In genomic region chrX:139784788-139785187, GRCh38 we compare ENCODE assay signal across 14 cellular contexts.
DNase-seq lines count a peak whose midpoint lies in the region; ATAC-seq and TF ChIP-seq lines count a peak whose summit lies in the region.
"Had no signal": no experiment of that assay in that cellular context is flagged by ENCODE, and none has a peak within 500 bp of the region (broad histone marks: within the 10 kb centered on the region; RNA-seq: fewer than 3 reads in every experiment).

No MANE protein-coding gene starts in this region.

- no peak overlapping the region for H2AFZ ChIP-seq in SK-N-SH (ENCODE audit: low read depth)

- no peak overlapping the region for H3K4me2 ChIP-seq in SK-N-SH
- H3K4me2 ChIP-seq: KMS-11 had no signal

- H3F3A ChIP-seq in SK-N-SH (replicated peaks; ENCODE audit: insufficient read depth), result no peaks in the 10 kb centered on the region

- no peak for TF ChIP-seq CTCF in SK-N-SH (IDR thresholded peaks at IDR 0.05)
- TF ChIP-seq CTCF in natural killer cell (IDR thresholded peaks at IDR 0.05), result no peak
- TF ChIP-seq CTCF in progenitor cell of endocrine pancreas (IDR thresholded peaks at IDR 0.05; ENCODE audit: unreplicated experiment), result no peak
- no peak for TF ChIP-seq CTCF in suprapubic skin (IDR thresholded peaks at IDR 0.05)

- CTCF ChIA-PET in SK-N-SH (lab: Yijun Ruan, JAX), result no interaction called here

- DNase-seq in SK-N-SH, result no peak
- no peak for DNase-seq in natural killer cell
- DNase-seq in progenitor cell of endocrine pancreas (ENCODE audit: low spot score, unreplicated experiment), result no peak
- DNase-seq in suprapubic skin (ENCODE audit: low spot score in 2 of 2), result no peak
- DNase-seq: EL; hypothalamus; psoas muscle; stimulated activated CD4-positive, alpha-beta T cell treated with anti-CD3 and anti-CD28 coated beads, Interleukin-4, amount 100 ng/mL, for 1 hour; stomach had no signal

- WGBS in SK-N-SH (ENCODE audit: low lambda C conversion rate), result 43% methylated on average over 1 of the region's 1 CpG
- 75% methylated on average over 1 of the region's 1 CpG for WGBS in suprapubic skin

- TF ChIP-seq EP300 in SK-N-SH (IDR thresholded peaks at IDR 0.05; ENCODE audit: borderline replicate concordance in 1 of 2, low read depth in 1 of 2, low read length in 1 of 2), result no peak
- no peak for TF ChIP-seq EP300 in suprapubic skin (IDR thresholded peaks at IDR 0.05)

- no peaks in the 10 kb centered on the region for H3K36me3 Mint-ChIP-seq in natural killer cell
- H3K36me3 Mint-ChIP-seq in progenitor cell of endocrine pancreas (ENCODE audit: insufficient read depth), result peaks cover 26% of the 10 kb centered on the region

- POLR2A ChIA-PET in SK-N-SH (lab: Yijun Ruan, JAX), result no interaction called here

- no peaks in the 10 kb centered on the region for H3K27me3 ChIP-seq in SK-N-SH (ENCODE audit: insufficient read depth)
- H3K27me3 ChIP-seq in suprapubic skin, result no peaks in the 10 kb centered on the region
- H3K27me3 ChIP-seq: stomach had no signal

- peaks cover 0 to 6% of the 10 kb centered on the region in 2 donors for H3K4me1 Mint-ChIP-seq in natural killer cell
- H3K4me1 Mint-ChIP-seq in progenitor cell of endocrine pancreas (ENCODE audit: low read depth), result no peaks in the 10 kb centered on the region

- no peaks in the 10 kb centered on the region for H4K20me1 ChIP-seq in SK-N-SH (ENCODE audit: insufficient read depth)

- H3K27me3 Mint-ChIP-seq in natural killer cell (ENCODE audit: low read depth in 2 of 2), result no peaks in the 10 kb centered on the region
- H3K27me3 Mint-ChIP-seq in progenitor cell of endocrine pancreas, result no peaks in the 10 kb centered on the region

- H3K9me2 ChIP-seq in SK-N-SH, result no peaks in the 10 kb centered on the region

- H3K27ac Mint-ChIP-seq in natural killer cell (peak overlapping the region in 1 of 2 donors; percentile 35), progenitor cell of endocrine pancreas (no peak overlapping the region)

- peaks cover 20 to 24% of the 10 kb centered on the region in 2 experiments for H3K36me3 ChIP-seq in SK-N-SH (replicated peaks in 1 of 2; ENCODE audit: control insufficient read depth in 1 of 2, insufficient read depth in 2 of 2, low read length in 1 of 2)
- peaks cover 10% of the 10 kb centered on the region for H3K36me3 ChIP-seq in suprapubic skin

- H3K9me3 Mint-ChIP-seq in natural killer cell (no peaks in the 10 kb centered on the region), progenitor cell of endocrine pancreas (ENCODE audit: low read depth) (no peaks in the 10 kb centered on the region)

- H3K4me1 ChIP-seq in SK-N-SH (ENCODE audit: control insufficient read depth in 1 of 2, insufficient read depth in 2 of 2, low read depth in 1 of 2, low read length in 1 of 2) (no peaks in the 10 kb centered on the region), suprapubic skin (no peaks in the 10 kb centered on the region)
- H3K4me1 ChIP-seq: psoas muscle, stomach had no signal

- no peak overlapping the region for H3K4me3 ChIP-seq in SK-N-SH (ENCODE audit: low read depth in 2 of 2, low read length in 1 of 2)
- no peak overlapping the region for H3K4me3 ChIP-seq in suprapubic skin
- H3K4me3 ChIP-seq: psoas muscle, stomach had no signal

- H3K9me3 ChIP-seq in SK-N-SH (no peaks in the 10 kb centered on the region), suprapubic skin (no peaks in the 10 kb centered on the region)
- H3K9me3 ChIP-seq: psoas muscle, stomach had no signal

- peak; percentile 97 for ATAC-seq in GM18508 (IDR thresholded peaks at IDR 0.05; ENCODE audit: insufficient read depth, unreplicated experiment)
- peak; percentile 97 for ATAC-seq in GM21367 (IDR thresholded peaks at IDR 0.05; ENCODE audit: unreplicated experiment)
- peak; percentile 73 for ATAC-seq in HG02943 (IDR thresholded peaks at IDR 0.05; ENCODE audit: low read depth, unreplicated experiment)
- peak; percentile 89 for ATAC-seq in HG03558 (IDR thresholded peaks at IDR 0.05; ENCODE audit: extremely low read depth, unreplicated experiment)
- ATAC-seq in natural killer cell, result no peak
- ATAC-seq: psoas muscle had no signal

- TF ChIP-seq RAD21 in SK-N-SH (IDR thresholded peaks at IDR 0.05; ENCODE audit: low read length), result no peak

- H3K27ac ChIP-seq in SK-N-SH (ENCODE audit: low read depth in 2 of 2, low read length in 1 of 2) (no peak overlapping the region), suprapubic skin (no peak overlapping the region)
- H3K27ac ChIP-seq: KMS-11, psoas muscle, stomach had no signal

- no peak overlapping the region for H3K9ac ChIP-seq in SK-N-SH
- H3K9ac ChIP-seq: KMS-11 had no signal

- H3K79me2 ChIP-seq in SK-N-SH (ENCODE audit: insufficient read depth), result no peaks in the 10 kb centered on the region

- H3K4me3 Mint-ChIP-seq in natural killer cell (no peak overlapping the region), progenitor cell of endocrine pancreas (ENCODE audit: low read depth) (no peak overlapping the region)

- intact Hi-C loops in natural killer cell (cut with micrococcal nuclease), result no loop called here

- TF ChIP-seq POLR2A in suprapubic skin (IDR thresholded peaks at IDR 0.05), result no peak

TF ChIP-seq in SK-N-SH, 30 proteins besides CTCF, POLR2A, EP300 and RAD21:
- TF ChIP-seq FOXM1 (IDR thresholded peaks at IDR 0.05; ENCODE audit: low read depth) (no peak), RFX5 (IDR thresholded peaks at IDR 0.05; ENCODE audit: low read length) (no peak), EZH2phosphoT487 (IDR thresholded peaks at IDR 0.05; ENCODE audit: borderline replicate concordance, low read depth) (no peak), GABPA (IDR thresholded peaks at IDR 0.05; ENCODE audit: low read depth) (no peak), ELF1 (IDR thresholded peaks at IDR 0.05) (no peak), FOSL2 (IDR thresholded peaks at IDR 0.05; ENCODE audit: borderline replicate concordance, low read depth) (no peak), TAF1 (IDR thresholded peaks at IDR 0.05; ENCODE audit: borderline replicate concordance, low read depth, low read length) (no peak), RXRA (IDR thresholded peaks at IDR 0.05; ENCODE audit: borderline replicate concordance, low read depth) (no peak)
- TF ChIP-seq, protein P1, sequence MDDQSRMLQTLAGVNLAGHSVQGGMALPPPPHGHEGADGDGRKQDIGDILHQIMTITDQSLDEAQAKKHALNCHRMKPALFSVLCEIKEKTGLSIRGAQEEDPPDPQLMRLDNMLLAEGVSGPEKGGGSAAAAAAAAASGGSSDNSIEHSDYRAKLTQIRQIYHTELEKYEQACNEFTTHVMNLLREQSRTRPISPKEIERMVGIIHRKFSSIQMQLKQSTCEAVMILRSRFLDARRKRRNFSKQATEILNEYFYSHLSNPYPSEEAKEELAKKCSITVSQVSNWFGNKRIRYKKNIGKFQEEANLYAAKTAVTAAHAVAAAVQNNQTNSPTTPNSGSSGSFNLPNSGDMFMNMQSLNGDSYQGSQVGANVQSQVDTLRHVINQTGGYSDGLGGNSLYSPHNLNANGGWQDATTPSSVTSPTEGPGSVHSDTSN (IDR thresholded peaks at IDR 0.05), result no peak
- TF ChIP-seq, protein P2, sequence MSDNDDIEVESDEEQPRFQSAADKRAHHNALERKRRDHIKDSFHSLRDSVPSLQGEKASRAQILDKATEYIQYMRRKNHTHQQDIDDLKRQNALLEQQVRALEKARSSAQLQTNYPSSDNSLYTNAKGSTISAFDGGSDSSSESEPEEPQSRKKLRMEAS (IDR thresholded peaks at IDR 0.05; ENCODE audit: low read depth), result no peak

Comparison
In these comparisons a context has a peak if more than half of its experiments do, and no peak if none do; other contexts are left out.
1. ATAC-seq: peak in GM18508 (single experiment), GM21367 (single experiment), HG02943 (single experiment) and HG03558 (single experiment); none in natural killer cell (0 of 3).